ENCODE assay signal across 30 cellular contexts in the genomic region with DNA sequence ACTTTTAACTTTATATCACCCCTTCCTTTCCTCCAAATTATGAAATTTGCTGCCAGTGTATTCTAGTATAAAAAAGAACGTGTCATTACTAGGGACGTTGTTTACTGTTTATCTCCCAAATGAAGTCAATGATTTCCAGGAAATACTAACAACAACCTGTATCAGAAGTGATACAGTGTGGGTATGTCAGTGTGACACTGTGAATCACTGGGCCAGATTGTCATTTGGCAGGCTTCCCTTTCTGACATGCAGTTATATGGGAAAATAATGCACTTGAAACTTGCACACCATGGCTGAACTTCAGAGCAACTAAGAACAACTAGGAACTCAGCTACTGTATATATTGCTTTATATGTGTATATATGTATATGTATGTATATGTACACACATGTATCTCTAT. TPM values are rescaled to one million over a fixed set of nuclear protein-coding genes. Genes with fewer than 3 reads are reported as not detected.
A peak's percentile ranks its signal among the peaks of the same experiment; 100 is the strongest.
DNase-seq lines count a peak whose midpoint lies in the region; ATAC-seq and TF ChIP-seq lines count a peak whose summit lies in the region.
"Had no signal": no experiment of that assay in that cellular context is flagged by ENCODE, and none has a peak within 500 bp of the region (broad histone marks: within the 10 kb centered on the region; RNA-seq: fewer than 3 reads in every experiment).

No MANE protein-coding gene starts in this region.

- H3K27ac Mint-ChIP-seq in stimulated activated naive B cell treated with anti-CD40 and anti-IgM and Interleukin-4, amounts not matched to agents 10 μg/mL and 1 μg/mL and 100 μg/mL, for 72 hours: no peak overlapping the region
- H3K27ac Mint-ChIP-seq: activated naive CD4-positive, alpha-beta T cell treated with anti-CD3 and anti-CD28 coated beads, Interleukin-2, amount 50 U/mL, for 24 hours; activated T-helper 17 cell treated with anti-CD3 and anti-CD28 coated beads, Interleukin-2, amount 50 U/mL, for 72 hours; CD4-positive, alpha-beta memory T cell had no signal

- peaks cover 0 to 5% of the 10 kb centered on the region in 2 donors for H3K27me3 Mint-ChIP-seq in stimulated activated naive B cell treated with anti-CD40 and anti-IgM and Interleukin-4, amounts not matched to agents 10 μg/mL and 1 μg/mL and 100 μg/mL, for 72 hours
- H3K27me3 Mint-ChIP-seq: activated T-helper 17 cell treated with anti-CD3 and anti-CD28 coated beads, Interleukin-2, amount 50 U/mL, for 72 hours; CD4-positive, alpha-beta memory T cell; central memory CD8-positive, alpha-beta T cell had no signal

- H3K4me3 ChIP-seq in endocrine pancreas (ENCODE audit: control insufficient read depth, insufficient read depth, low read length) (peak overlapping the region; percentile 1), spleen (no peak overlapping the region)
- H3K4me3 ChIP-seq: lower lobe of right lung had no signal

- H3K36me3 ChIP-seq in endocrine pancreas (ENCODE audit: control insufficient read depth, insufficient read depth, low read length) (no peaks in the 10 kb centered on the region), spleen (no peaks in the 10 kb centered on the region)
- H3K36me3 ChIP-seq: lower lobe of right lung had no signal

- no peak for TF ChIP-seq POLR2A in spleen (IDR thresholded peaks at IDR 0.05)

- no peak for TF ChIP-seq CTCF in spleen (IDR thresholded peaks at IDR 0.05 in 8 of 11, conservative IDR thresholded peaks at IDR 0.05 in 3 of 11)

- intact Hi-C loops in spleen (cut with DNase I; ENCODE audit: low total_unique reads): no loop called here

- H3K4me3 Mint-ChIP-seq in stimulated activated naive B cell treated with anti-CD40 and anti-IgM and Interleukin-4, amounts not matched to agents 10 μg/mL and 1 μg/mL and 100 μg/mL, for 72 hours: no peak overlapping the region
- H3K4me3 Mint-ChIP-seq: activated naive CD4-positive, alpha-beta T cell treated with anti-CD3 and anti-CD28 coated beads, Interleukin-2, amount 50 U/mL, for 24 hours; activated T-helper 17 cell treated with anti-CD3 and anti-CD28 coated beads, Interleukin-2, amount 50 U/mL, for 72 hours; CD4-positive, alpha-beta memory T cell; central memory CD8-positive, alpha-beta T cell; nephron had no signal

- no peak overlapping the region for H3K9ac ChIP-seq in endocrine pancreas (ENCODE audit: control insufficient read depth, insufficient read depth, low read length)

- H3K4me1 ChIP-seq in endocrine pancreas (ENCODE audit: control insufficient read depth, insufficient read depth, low read length): peaks cover 44% of the 10 kb centered on the region
- peaks cover 0 to 39% (median 8%) of the 10 kb centered on the region in 6 donors for H3K4me1 ChIP-seq in spleen

- 59 to 72% (median 67%) methylated on average over 2 of the region's 2 CpGs for WGBS in spleen, 5 donors

- H3K27ac ChIP-seq in spleen: peak overlapping the region in 5 of 8 donors; percentile 44 to 88 (median 71)
- H3K27ac ChIP-seq: lower lobe of right lung had no signal

- no peaks in the 10 kb centered on the region for H3K36me3 Mint-ChIP-seq in stimulated activated naive B cell treated with anti-CD40 and anti-IgM and Interleukin-4, amounts not matched to agents 10 μg/mL and 1 μg/mL and 100 μg/mL, for 72 hours
- H3K36me3 Mint-ChIP-seq: activated naive CD4-positive, alpha-beta T cell treated with anti-CD3 and anti-CD28 coated beads, Interleukin-2, amount 50 U/mL, for 24 hours; CD4-positive, alpha-beta memory T cell had no signal

- no peaks in the 10 kb centered on the region for H3K27me3 ChIP-seq in endocrine pancreas (ENCODE audit: control insufficient read depth, insufficient read depth, low read length)
- no peaks in the 10 kb centered on the region for H3K27me3 ChIP-seq in spleen (replicated peaks in 1 of 7)

- H3K9me3 Mint-ChIP-seq in stimulated activated naive B cell treated with anti-CD40 and anti-IgM and Interleukin-4, amounts not matched to agents 10 μg/mL and 1 μg/mL and 100 μg/mL, for 72 hours: no peaks in the 10 kb centered on the region
- H3K9me3 Mint-ChIP-seq: activated naive CD4-positive, alpha-beta T cell treated with anti-CD3 and anti-CD28 coated beads, Interleukin-2, amount 50 U/mL, for 24 hours; nephron had no signal

- H3K4me1 Mint-ChIP-seq in stimulated activated naive B cell treated with anti-CD40 and anti-IgM and Interleukin-4, amounts not matched to agents 10 μg/mL and 1 μg/mL and 100 μg/mL, for 72 hours: no peaks in the 10 kb centered on the region
- H3K4me1 Mint-ChIP-seq: activated naive CD4-positive, alpha-beta T cell treated with anti-CD3 and anti-CD28 coated beads, Interleukin-2, amount 50 U/mL, for 24 hours; activated T-helper 17 cell treated with anti-CD3 and anti-CD28 coated beads, Interleukin-2, amount 50 U/mL, for 72 hours; CD4-positive, alpha-beta memory T cell; central memory CD8-positive, alpha-beta T cell had no signal

- H3K9me3 ChIP-seq in endocrine pancreas (ENCODE audit: control insufficient read depth, low read length) (no peaks in the 10 kb centered on the region), spleen (no peaks in the 10 kb centered on the region)
- H3K9me3 ChIP-seq: lower lobe of right lung had no signal

- ATAC-seq in GM18861 (IDR thresholded peaks at IDR 0.05; ENCODE audit: unreplicated experiment): no peak
- no peak for ATAC-seq in stimulated activated naive B cell treated with anti-CD40 and anti-IgM and Interleukin-4, amounts not matched to agents 10 μg/mL and 1 μg/mL and 100 μg/mL, for 72 hours (replicated peaks)
- ATAC-seq: activated T-helper 17 cell treated with anti-CD3 and anti-CD28 coated beads, Interleukin-2, amount 50 U/mL, for 72 hours; lower lobe of right lung had no signal

- DNase-seq in NCI-H1694 (lab: John Stamatoyannopoulos, UW) (peak; percentile 19), NCI-H1694 treated with DMSO at 0.1 percent for 48 hours (lab: John Stamatoyannopoulos, UW) (no peak), RPMI7951 (ENCODE audit: low read depth) (peak; percentile 46), spleen (no peak), NCI-H748 (lab: John Stamatoyannopoulos, UW; ENCODE audit: unreplicated experiment) (no peak)
- DNase-seq in stimulated activated naive B cell treated with anti-CD40 and anti-IgM and Interleukin-4, amounts not matched to agents 10 μg/mL and 1 μg/mL and 100 μg/mL, for 72 hours: no peak
- DNase-seq: 8988T; activated CD4-positive, alpha-beta T cell treated with anti-CD3 and anti-CD28 coated beads, Interleukin-2, amount 50 U/mL, for 4 hours; activated CD4-positive, CD25-positive, alpha-beta regulatory T cell; activated CD8-positive, alpha-beta memory T cell treated with anti-CD3 and anti-CD28 coated beads, Interleukin-2, amount 50 U/mL, for 4 hours; CD4-positive, alpha-beta memory T cell; DMS153; H7; Karpas-422; kidney; lower lobe of right lung; NCI-H146; NCI-H2171; NCI-H510A; NK-92 treated with Interleukin-12 subunit alpha and Interleukin-12 subunit beta, amount 100 ng/mL, for 24 hours; retina; SIG-M5; stimulated activated CD4-positive, alpha-beta T cell treated with anti-CD3 and anti-CD28 coated beads, Interleukin-2, amount 100 ng/mL, for 48 hours; T1000 had no signal

RNA-seq across cellular contexts. Expression of gene ZNF462, which starts 12.6 kb away (rescaled TPM):
- 10.0 and 14.2 TPM in 2 replicates for total RNA-seq in RPMI7951 (2014; rRNA removed; shearing (Covaris generic))
- 10 to 100 TPM; 18.6 to 38.9 (median 22.9) TPM for total RNA-seq in spleen
- 1 to 10 TPM in 1 of 3 donors, under 1 TPM in 2; 0.36 to 1.4 (median 0.70) TPM for polyA plus RNA-seq in spleen

Comparison
In these comparisons a context has a peak if more than half of its experiments do, and no peak if none do; other contexts are left out.
1. DNase-seq: peak in NCI-H1694 (single experiment) and RPMI7951 (single experiment); none in NCI-H1694 treated with DMSO at 0.1 percent for 48 hours (single experiment), spleen (single experiment), NCI-H748 (single experiment) and stimulated activated naive B cell treated with anti-CD40 and anti-IgM and Interleukin-4, amounts not matched to agents 10 μg/mL and 1 μg/mL and 100 μg/mL, for 72 hours (single experiment).